In genomic region chr12:18559242-18559641, GRCh38 we compare ENCODE assay signal across 30 cellular contexts.
"Had no signal": no experiment of that assay in that cellular context is flagged by ENCODE, and none has a peak within 500 bp of the region (broad histone marks: within the 10 kb centered on the region; RNA-seq: fewer than 3 reads in every experiment).

No MANE protein-coding gene starts in this region.

- H3K27me3 ChIP-seq: ascending aorta, cardiac muscle cell had no signal

- H3K27ac ChIP-seq: ascending aorta, cardiac muscle cell, WERI-Rb-1 had no signal

- ATAC-seq: activated CD4-positive, alpha-beta T cell treated with anti-CD3 and anti-CD28 coated beads for 36 hours; activated CD4-positive, CD25-positive, alpha-beta regulatory T cell treated with anti-CD3 and anti-CD28 coated beads, Interleukin-2, amount 50 U/mL, for 24 hours; activated CD8-positive, alpha-beta memory T cell treated with anti-CD3 and anti-CD28 coated beads, Interleukin-2, amount 10 ng/mL, durations not matched to agents 7 days and 5 days; activated CD8-positive, alpha-beta T cell treated with anti-CD3 and anti-CD28 coated beads, Interleukin-2, amount 10 ng/mL, durations not matched to agents 7 days and 5 days; activated naive CD8-positive, alpha-beta T cell treated with anti-CD3 and anti-CD28 coated beads, Interleukin-2, amount 50 U/mL, for 24 hours; WTC11 had no signal

- H3K36me3 ChIP-seq: ascending aorta, cardiac muscle cell, WERI-Rb-1 had no signal

- DNase-seq: activated CD4-positive, alpha-beta memory T cell treated with anti-CD3 and anti-CD28 coated beads, Interleukin-2, amount 10 ng/mL, durations not matched to agents 7 days and 5 days; activated CD4-positive, alpha-beta T cell treated with anti-CD3 and anti-CD28 coated beads for 1 hour; activated CD4-positive, alpha-beta T cell treated with anti-CD3 and anti-CD28 coated beads for 36 hours; activated CD4-positive, alpha-beta T cell treated with anti-CD3 and anti-CD28 coated beads for 48 hours; activated CD4-positive, alpha-beta T cell treated with anti-CD3 and anti-CD28 coated beads, Interleukin-2, amount 10 ng/mL, durations not matched to agents 7 days and 5 days; activated CD4-positive, alpha-beta T cell treated with anti-CD3 and anti-CD28 coated beads, Interleukin-2, amount 50 U/mL, for 48 hours; activated CD4-positive, CD25-positive, alpha-beta regulatory T cell; activated CD8-positive, alpha-beta memory T cell treated with anti-CD3 and anti-CD28 coated beads for 24 hours; activated CD8-positive, alpha-beta memory T cell treated with anti-CD3 and anti-CD28 coated beads, Interleukin-2, amount 10 ng/mL, durations not matched to agents 7 days and 5 days; activated CD8-positive, alpha-beta memory T cell treated with anti-CD3 and anti-CD28 coated beads, Interleukin-2, amount 50 U/mL, for 48 hours; activated CD8-positive, alpha-beta T cell treated with anti-CD3 and anti-CD28 coated beads, Interleukin-2, amount 10 ng/mL, durations not matched to agents 7 days and 5 days; activated effector memory CD4-positive, alpha-beta T cell treated with Interleukin-2 at 50 U/mL for 16 hours; activated gamma-delta T cell; activated naive CD4-positive, alpha-beta T cell treated with anti-CD3 and anti-CD28 coated beads, Interleukin-2, amount 10 ng/mL, durations not matched to agents 7 days and 5 days; activated naive CD4-positive, alpha-beta T cell treated with Interleukin-2 at 50 U/mL for 16 hours; activated naive CD8-positive, alpha-beta T cell treated with anti-CD3 and anti-CD28 coated beads, Interleukin-2, amount 10 ng/mL, durations not matched to agents 7 days and 5 days; activated naive CD8-positive, alpha-beta T cell treated with anti-CD3 and anti-CD28 coated beads, Interleukin-2, amount 50 U/mL, for 24 hours; activated T-cell treated with anti-CD3 and anti-CD28 coated beads, Interleukin-2, amount 50 U/mL, for 24 hours; activated T-cell treated with anti-CD3 and anti-CD28 coated beads, Interleukin-2, amount 50 U/mL, for 48 hours; amygdala; anterior cingulate cortex; central memory CD4-positive, alpha-beta T cell; T-helper 1 cell; T-helper 2 cell; T-helper 9 cell; WERI-Rb-1 had no signal

- H3K4me1 ChIP-seq: ascending aorta had no signal

- H3K9me3 ChIP-seq: ascending aorta had no signal

- H3K4me3 ChIP-seq: ascending aorta, cardiac muscle cell had no signal
